ENCODE assay signal across 19 cellular contexts in genomic region chr4:2908686-2909085, GRCh38.
"Had no signal": no experiment of that assay in that cellular context is flagged by ENCODE, and none has a peak within 500 bp of the region (broad histone marks: within the 10 kb centered on the region; RNA-seq: fewer than 3 reads in every experiment).

No MANE protein-coding gene starts in this region.

- H3K27me3 Mint-ChIP-seq: dendritic cell treated with granulocyte-macrophage colony-stimulating factor and Interleukin-4, amounts not matched to agents 40 ng/mL and 50 ng/mL, for 4 days; natural killer cell treated with Interleukin-12 subunit alpha and Interleukin-12 subunit beta and Interleukin-15 and Interleukin-18, amount 100 ng/mL, for 72 hours; stimulated activated memory B cell treated with anti-CD40 and anti-IgM and Interleukin-4, amounts not matched to agents 10 μg/mL and 1 μg/mL and 100 μg/mL, for 72 hours; stimulated activated naive CD8-positive, alpha-beta T cell treated with anti-CD3 and anti-CD28 coated beads, Interleukin-15, amount 100 ng/mL, for 72 hours had no signal

- H3K4me3 ChIP-seq: hepatocyte, mucosa of descending colon, neural progenitor cell, ovary, right lobe of liver, testis, tibial nerve had no signal

- H3K27me3 ChIP-seq: foreskin keratinocyte, hepatocyte, neural progenitor cell, ovary, right lobe of liver, testis, tibial nerve had no signal

- ATAC-seq: foreskin keratinocyte; natural killer cell treated with Interleukin-12 subunit alpha and Interleukin-12 subunit beta and Interleukin-15 and Interleukin-18, amount 100 ng/mL, for 72 hours; stimulated activated memory B cell treated with anti-CD40 and anti-IgM and Interleukin-4, amounts not matched to agents 10 μg/mL and 1 μg/mL and 100 μg/mL, for 72 hours; stimulated activated naive CD8-positive, alpha-beta T cell treated with anti-CD3 and anti-CD28 coated beads, Interleukin-15, amount 100 ng/mL, for 72 hours had no signal

- H3K4me3 Mint-ChIP-seq: dendritic cell treated with granulocyte-macrophage colony-stimulating factor and Interleukin-4, amounts not matched to agents 40 ng/mL and 50 ng/mL, for 4 days; natural killer cell treated with Interleukin-12 subunit alpha and Interleukin-12 subunit beta and Interleukin-15 and Interleukin-18, amount 100 ng/mL, for 72 hours; neural progenitor cell; stimulated activated memory B cell treated with anti-CD40 and anti-IgM and Interleukin-4, amounts not matched to agents 10 μg/mL and 1 μg/mL and 100 μg/mL, for 72 hours; stimulated activated naive CD8-positive, alpha-beta T cell treated with anti-CD3 and anti-CD28 coated beads, Interleukin-15, amount 100 ng/mL, for 72 hours had no signal

- H3K9me3 ChIP-seq: mucosa of descending colon, ovary, right lobe of liver, testis, tibial nerve had no signal

- H3K4me1 Mint-ChIP-seq: neural progenitor cell had no signal

- H3K27ac Mint-ChIP-seq: dendritic cell treated with granulocyte-macrophage colony-stimulating factor and Interleukin-4, amounts not matched to agents 40 ng/mL and 50 ng/mL, for 4 days; natural killer cell treated with Interleukin-12 subunit alpha and Interleukin-12 subunit beta and Interleukin-15 and Interleukin-18, amount 100 ng/mL, for 72 hours; neural progenitor cell; stimulated activated memory B cell treated with anti-CD40 and anti-IgM and Interleukin-4, amounts not matched to agents 10 μg/mL and 1 μg/mL and 100 μg/mL, for 72 hours had no signal

- H3K9ac ChIP-seq: neural progenitor cell had no signal

- H3K27ac ChIP-seq: foreskin keratinocyte, hepatocyte, neural progenitor cell, ovary, testis, tibial nerve had no signal

- H3K9me3 Mint-ChIP-seq: dendritic cell treated with granulocyte-macrophage colony-stimulating factor and Interleukin-4, amounts not matched to agents 40 ng/mL and 50 ng/mL, for 4 days; natural killer cell treated with Interleukin-12 subunit alpha and Interleukin-12 subunit beta and Interleukin-15 and Interleukin-18, amount 100 ng/mL, for 72 hours; neural progenitor cell; stimulated activated memory B cell treated with anti-CD40 and anti-IgM and Interleukin-4, amounts not matched to agents 10 μg/mL and 1 μg/mL and 100 μg/mL, for 72 hours; stimulated activated naive CD8-positive, alpha-beta T cell treated with anti-CD3 and anti-CD28 coated beads, Interleukin-15, amount 100 ng/mL, for 72 hours had no signal

- H3K36me3 ChIP-seq: neural progenitor cell, ovary had no signal

- DNase-seq: cerebellar nuclear complex; erythroblast; foreskin keratinocyte; kidney glomerular epithelial cell; mammary epithelial cell; mucosa of descending colon; nucleus accumbens; ovary; right lobe of liver; stimulated activated CD4-positive, alpha-beta T cell treated with anti-CD3 and anti-CD28 coated beads, Interleukin-4, amount 100 ng/mL, for 1 hour; stimulated activated CD8-positive, alpha-beta memory T cell treated with anti-CD3 and anti-CD28 coated beads, Interleukin-4, amount 100 ng/mL, for 48 hours; stimulated activated naive CD8-positive, alpha-beta T cell treated with anti-CD3 and anti-CD28 coated beads, Interleukin-15, amount 100 ng/mL, for 72 hours; testis had no signal

- H3K4me1 ChIP-seq: foreskin keratinocyte, neural progenitor cell had no signal
